In genomic region chr7:157874208-157874816, GRCh38 we compare ENCODE assay signal across 23 cellular contexts.
DNase-seq lines count a peak whose midpoint lies in the region; ATAC-seq, FAIRE-seq and TF ChIP-seq lines count a peak whose summit lies in the region.
"Had no signal": no experiment of that assay in that cellular context is flagged by ENCODE, and none has a peak within 500 bp of the region (broad histone marks: within the 10 kb centered on the region; RNA-seq: fewer than 3 reads in every experiment).

No MANE protein-coding gene starts in this region.

- H3K27ac ChIP-seq in KOPT-K1 (ENCODE audit: low read depth, low read length, poor library complexity, severe bottlenecking), result peak overlapping the region; percentile 57
- H3K27ac ChIP-seq: foreskin keratinocyte had no signal

- no peaks in the 10 kb centered on the region for H3K27me3 ChIP-seq in bronchial epithelial cell (ENCODE audit: control insufficient read depth, insufficient read depth, low read length)
- H3K27me3 ChIP-seq: foreskin keratinocyte, MG63 had no signal

- H3K4me3 ChIP-seq in bronchial epithelial cell (ENCODE audit: low read depth, low read length), result no peak overlapping the region
- H3K4me3 ChIP-seq: MG63 had no signal

- no peak for ATAC-seq in activated T-cell treated with anti-CD3 and anti-CD28 coated beads, Interleukin-2, amount 50 U/mL, for 72 hours (replicated peaks in 1 of 2)
- ATAC-seq in HG03045 (IDR thresholded peaks at IDR 0.05; ENCODE audit: unreplicated experiment), result no peak
- ATAC-seq: foreskin keratinocyte had no signal

- peaks cover 13% of the 10 kb centered on the region for H3K4me1 Mint-ChIP-seq in activated T-cell treated with anti-CD3 and anti-CD28 coated beads, Interleukin-2, amount 50 U/mL, for 72 hours (ENCODE audit: low read depth)
- peaks cover 15% of the 10 kb centered on the region for H3K4me1 Mint-ChIP-seq in progenitor cell of endocrine pancreas (ENCODE audit: low read depth)

- no peak for DNase-seq in activated T-cell treated with anti-CD3 and anti-CD28 coated beads, Interleukin-2, amount 50 U/mL, for 72 hours
- DNase-seq in activated T-cell treated with anti-CD3 and anti-CD28 coated beads, Interleukin-2, amount 50 U/mL, for 1 hour, result no peak
- DNase-seq in bronchial epithelial cell (ENCODE audit: low read depth), result no peak
- DNase-seq in progenitor cell of endocrine pancreas (ENCODE audit: low spot score, unreplicated experiment), result no peak
- no peak for DNase-seq in NCI-H748 treated with DMSO at 0.1 percent for 48 hours (lab: John Stamatoyannopoulos, UW)
- no peak for DNase-seq in kidney tubule cell (ENCODE audit: low spot score)
- DNase-seq: ACHN; activated CD4-positive, CD25-positive, alpha-beta regulatory T cell; activated gamma-delta T cell treated with Interleukin-2 at 50 U/mL for 16 hours; foreskin keratinocyte; GF-D8; immature natural killer cell; MG63; midbrain; NCI-H1417 treated with DMSO at 0.1 percent for 48 hours; NCI-H510A treated with DMSO at 0.1 percent for 48 hours; nephron progenitor cell; NK-92 treated with Interleukin-12 subunit alpha and Interleukin-12 subunit beta, amount 100 ng/mL, for 24 hours; substantia nigra had no signal

- H3K4me3 Mint-ChIP-seq in activated T-cell treated with anti-CD3 and anti-CD28 coated beads, Interleukin-2, amount 50 U/mL, for 72 hours, result peak overlapping the region; percentile 4 to 33
- no peak overlapping the region for H3K4me3 Mint-ChIP-seq in progenitor cell of endocrine pancreas (ENCODE audit: low read depth)

- H3K9me3 Mint-ChIP-seq in activated T-cell treated with anti-CD3 and anti-CD28 coated beads, Interleukin-2, amount 50 U/mL, for 72 hours, result peaks cover 0 to 2% of the 10 kb centered on the region in 2 donors
- H3K9me3 Mint-ChIP-seq in progenitor cell of endocrine pancreas (ENCODE audit: low read depth), result peaks cover 7% of the 10 kb centered on the region
- H3K9me3 Mint-ChIP-seq: central memory CD8-positive, alpha-beta T cell; immature natural killer cell had no signal

- FAIRE-seq in bronchial epithelial cell (lab: Jason Lieb, UNC), result peak; percentile 79
- FAIRE-seq: RCC 7860 had no signal

- no peaks in the 10 kb centered on the region for H3K27me3 Mint-ChIP-seq in activated T-cell treated with anti-CD3 and anti-CD28 coated beads, Interleukin-2, amount 50 U/mL, for 72 hours (ENCODE audit: low read depth)
- H3K27me3 Mint-ChIP-seq in progenitor cell of endocrine pancreas, result peaks cover 38% of the 10 kb centered on the region
- H3K27me3 Mint-ChIP-seq: central memory CD8-positive, alpha-beta T cell had no signal

- TF ChIP-seq CTCF in bronchial epithelial cell (IDR thresholded peaks at IDR 0.05; ENCODE audit: insufficient read depth, low read length, severe bottlenecking) (no peak), progenitor cell of endocrine pancreas (IDR thresholded peaks at IDR 0.05; ENCODE audit: unreplicated experiment) (no peak)

- H3K36me3 ChIP-seq in KOPT-K1 (ENCODE audit: insufficient read depth, low read length) (no peaks in the 10 kb centered on the region), bronchial epithelial cell (ENCODE audit: control insufficient read depth, insufficient read depth, low read length) (no peaks in the 10 kb centered on the region)
- H3K36me3 ChIP-seq: MG63 had no signal

- no peaks in the 10 kb centered on the region for H3K36me3 Mint-ChIP-seq in activated T-cell treated with anti-CD3 and anti-CD28 coated beads, Interleukin-2, amount 50 U/mL, for 72 hours (ENCODE audit: insufficient read depth in 2 of 2)
- H3K36me3 Mint-ChIP-seq in progenitor cell of endocrine pancreas (ENCODE audit: insufficient read depth), result peaks cover 2% of the 10 kb centered on the region
- H3K36me3 Mint-ChIP-seq: immature natural killer cell had no signal

- H3K9me3 ChIP-seq in KOPT-K1 (ENCODE audit: insufficient read depth, low read length, poor library complexity, severe bottlenecking), result peaks cover 2% of the 10 kb centered on the region
- H3K9me3 ChIP-seq: MG63 had no signal

- H3K27ac Mint-ChIP-seq in activated T-cell treated with anti-CD3 and anti-CD28 coated beads, Interleukin-2, amount 50 U/mL, for 72 hours, result no peak overlapping the region
- peak overlapping the region; percentile 15 for H3K27ac Mint-ChIP-seq in progenitor cell of endocrine pancreas
- H3K27ac Mint-ChIP-seq: immature natural killer cell, nephron progenitor cell had no signal
